In genomic region chr12:46872135-46872534, GRCh38 we compare ENCODE assay signal across 30 cellular contexts. TPM values are rescaled to one million over a fixed set of nuclear protein-coding genes. Genes with fewer than 3 reads are reported as not detected.
"Had no signal": no experiment of that assay in that cellular context is flagged by ENCODE, and none has a peak within 500 bp of the region (broad histone marks: within the 10 kb centered on the region; RNA-seq: fewer than 3 reads in every experiment).

No MANE protein-coding gene starts in this region.

- DNase-seq: naive thymus-derived CD8-positive, alpha-beta T cell; nephron progenitor cell; nucleus accumbens; ovary; posterior cingulate gyrus; psoas muscle; right cardiac atrium; right lobe of liver; sigmoid colon; small intestine; stimulated activated CD4-positive, alpha-beta T cell treated with anti-CD3 and anti-CD28 coated beads, Interleukin-15, amount 100 ng/mL, for 24 hours; stimulated activated CD4-positive, alpha-beta T cell treated with anti-CD3 and anti-CD28 coated beads, Interleukin-2, amount 100 ng/mL, for 24 hours; stimulated activated CD4-positive, alpha-beta T cell treated with anti-CD3 and anti-CD28 coated beads, Interleukin-2, amount 100 ng/mL, for 48 hours; stimulated activated CD4-positive, alpha-beta T cell treated with anti-CD3 and anti-CD28 coated beads, Interleukin-4, amount 100 ng/mL, for 24 hours; stimulated activated naive B cell treated with anti-CD40 and anti-IgM and Interleukin-4, amounts not matched to agents 10 μg/mL and 1 μg/mL and 100 μg/mL, for 72 hours; stimulated activated naive CD8-positive, alpha-beta T cell treated with anti-CD3 and anti-CD28 coated beads, Interleukin-15, amount 100 ng/mL, for 72 hours; stimulated activated naive CD8-positive, alpha-beta T cell treated with anti-CD3 and anti-CD28 coated beads, Interleukin-15, Interleukin-2, amounts not matched to agents 100 U/mL and 50 U/mL, for 24 hours; substantia nigra; testis; tibial artery; transverse colon; upper lobe of right lung; uterus had no signal

- ATAC-seq: naive thymus-derived CD8-positive, alpha-beta T cell; natural killer cell treated with Interleukin-12 subunit alpha and Interleukin-12 subunit beta and Interleukin-15 and Interleukin-18, amount 100 ng/mL, for 72 hours; psoas muscle; right cardiac atrium; right lobe of liver; stimulated activated effector memory CD8-positive, alpha-beta T cell treated with anti-CD3 and anti-CD28 coated beads, Interleukin-12 subunit alpha, Interleukin-12 subunit beta, amount 100 ng/mL, for 72 hours; stimulated activated naive B cell treated with anti-CD40 and anti-IgM and Interleukin-4, amounts not matched to agents 10 μg/mL and 1 μg/mL and 100 μg/mL, for 72 hours; stimulated activated naive CD8-positive, alpha-beta T cell treated with anti-CD3 and anti-CD28 coated beads, Interleukin-15, amount 100 ng/mL, for 72 hours; stimulated activated naive CD8-positive, alpha-beta T cell treated with anti-CD3 and anti-CD28 coated beads, Interleukin-15, Interleukin-2, amounts not matched to agents 100 U/mL and 50 U/mL, for 24 hours; upper lobe of right lung had no signal

- H3K27ac ChIP-seq: neutrophil, ovary, parathyroid adenoma, psoas muscle, right lobe of liver, sigmoid colon, suprapubic skin, testis, tibial artery, transverse colon, upper lobe of right lung, uterus had no signal

- H3K36me3 ChIP-seq: neutrophil, ovary, right lobe of liver, sigmoid colon, suprapubic skin, transverse colon, upper lobe of right lung, uterus had no signal

- H3K27me3 ChIP-seq: neutrophil, right lobe of liver, sigmoid colon, suprapubic skin, testis, tibial artery, transverse colon, upper lobe of right lung, uterus had no signal

- H3K4me3 ChIP-seq: ovary, psoas muscle, right lobe of liver, sigmoid colon, suprapubic skin, testis, tibial artery, transverse colon, upper lobe of right lung, uterus had no signal

RNA-seq across cellular contexts. Expression of gene SLC38A4, which starts 46.3 kb away (rescaled TPM):
- total RNA-seq: naive thymus-derived CD8-positive, alpha-beta T cell; natural killer cell treated with Interleukin-12 subunit alpha and Interleukin-12 subunit beta and Interleukin-15 and Interleukin-18, amount 100 ng/mL, for 72 hours; neural crest cell; renal cortical epithelial cell had no signal
- polyA plus RNA-seq: naive thymus-derived CD8-positive, alpha-beta T cell had no signal
